8 cellular contexts compared by ENCODE assay signal in the genomic region with DNA sequence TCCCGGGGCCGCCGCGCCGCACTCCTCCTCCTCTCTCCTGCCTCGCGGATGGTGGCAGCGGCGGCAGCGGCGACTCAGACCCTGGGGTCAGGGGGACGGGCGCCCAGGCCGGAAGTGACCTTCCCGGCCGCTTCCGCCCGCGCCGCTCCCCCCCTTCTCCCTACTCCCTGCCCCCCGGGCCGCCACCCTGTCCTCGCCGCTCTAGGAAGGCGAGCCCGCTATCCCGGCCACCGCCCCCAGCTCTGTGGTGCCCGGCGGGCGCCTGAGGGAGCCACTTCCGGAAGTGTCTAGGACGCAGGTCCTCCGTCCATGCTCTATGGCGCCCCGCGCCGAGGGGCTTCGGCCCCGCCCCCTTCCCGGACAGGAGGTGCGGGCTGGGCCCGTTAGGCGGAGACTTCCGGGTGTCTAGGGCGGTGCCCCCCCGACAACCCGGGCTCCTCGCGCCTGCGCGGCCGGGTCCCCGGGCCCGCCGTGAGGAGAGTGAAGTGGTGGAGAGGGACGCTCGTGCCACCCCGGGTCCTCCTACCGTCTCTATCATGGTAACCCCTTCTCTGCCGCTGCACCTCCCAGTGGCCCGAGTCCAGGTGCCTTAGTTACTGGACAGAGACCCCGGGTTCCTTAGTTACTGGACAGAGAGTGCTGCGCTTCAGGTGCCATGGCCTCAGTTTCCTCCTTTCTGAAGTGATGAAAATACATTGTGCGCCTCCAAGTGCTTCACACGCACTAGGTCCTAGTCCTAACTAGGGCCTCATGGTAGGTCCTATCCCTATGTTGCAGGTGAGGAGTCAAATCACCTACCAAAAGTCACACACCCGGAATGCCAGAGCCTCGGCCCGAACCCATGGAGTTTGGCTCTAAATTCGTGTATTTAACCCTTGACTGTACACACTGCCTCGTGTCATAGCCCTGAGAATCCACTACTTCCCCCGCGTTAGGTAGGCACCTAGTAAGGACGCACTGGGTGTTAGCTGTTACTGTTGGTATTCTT. TPM values are rescaled to one million over a fixed set of nuclear protein-coding genes. Genes with fewer than 3 reads are reported as not detected.
DNase-seq lines count a peak whose midpoint lies in the region; ATAC-seq and TF ChIP-seq lines count a peak whose summit lies in the region.

ZNF787 (minus strand) TSS at position 116 of the 988 bp plus-strand sequence. CDS start 18,078 bp downstream, outside the sequence.

- no peaks in the 10 kb centered on the region for H3K9me3 ChIP-seq in OCI-LY3 (ENCODE audit: insufficient read depth, low read length)

- peaks cover 23% of the 10 kb centered on the region for H3K4me1 ChIP-seq in OCI-LY3 (ENCODE audit: low read length)

- peaks cover 18% of the 10 kb centered on the region for H3K36me3 ChIP-seq in OCI-LY3 (replicated peaks; ENCODE audit: low read depth, low read length)

- H3K9ac ChIP-seq in OCI-LY3 (ENCODE audit: low read length) = peak within 1 kb of the TSS; percentile 94

- peaks cover 9% of the 10 kb centered on the region for H3K36me3 Mint-ChIP-seq in endothelial cell (ENCODE audit: low read depth, unreplicated experiment)

- H3K27ac Mint-ChIP-seq in endothelial cell (ENCODE audit: unreplicated experiment) = peak within 1 kb of the TSS; percentile 89

- H2AFZ ChIP-seq in OCI-LY3 (ENCODE audit: low read depth, low read length) = peak within 1 kb of the TSS; percentile 72

- no peaks in the 10 kb centered on the region for H3K9me3 Mint-ChIP-seq in endothelial cell (ENCODE audit: unreplicated experiment)

- peaks cover 14% of the 10 kb centered on the region for H4K20me1 ChIP-seq in OCI-LY3 (ENCODE audit: insufficient read depth, low read length)

- H3K4me1 Mint-ChIP-seq in endothelial cell (ENCODE audit: unreplicated experiment) = peaks cover 22% of the 10 kb centered on the region

- H3K79me2 ChIP-seq in OCI-LY3 (ENCODE audit: low read length) = peaks cover 42% of the 10 kb centered on the region

- peaks cover 16% of the 10 kb centered on the region for H3K27me3 Mint-ChIP-seq in endothelial cell (ENCODE audit: unreplicated experiment)

- TF ChIP-seq CTCF in OCI-LY3 (IDR thresholded peaks at IDR 0.05; ENCODE audit: low read depth, low read length) (no peak), endothelial cell (IDR thresholded peaks at IDR 0.05; ENCODE audit: unreplicated experiment) (no peak)

- H3K4me3 Mint-ChIP-seq in endothelial cell (ENCODE audit: unreplicated experiment) = peak within 1 kb of the TSS; percentile 90

- no peaks in the 10 kb centered on the region for H3K27me3 ChIP-seq in OCI-LY3 (ENCODE audit: low read depth, low read length)

- peak within 1 kb of the TSS; percentile 82 for H3K4me3 ChIP-seq in OCI-LY3 (ENCODE audit: low read length)

- ATAC-seq in GM21515 (IDR thresholded peaks at IDR 0.05; ENCODE audit: unreplicated experiment) = peak; percentile 81

- H3K27ac ChIP-seq in OCI-LY3 (ENCODE audit: low read length) = peak within 1 kb of the TSS; percentile 87

- DNase-seq in D341Med (ENCODE audit: low spot score) = peak; percentile 99
- peak; percentile 99 for DNase-seq in HuH-7 (ENCODE audit: low spot score)
- peak; percentile 98 for DNase-seq in activated CD8-positive, alpha-beta memory T cell treated with anti-CD3 and anti-CD28 coated beads, Interleukin-2, amount 50 U/mL, for 48 hours
- peak; percentile 99 for DNase-seq in endothelial cell (ENCODE audit: low spot score)
- peak; percentile 93 for DNase-seq in middle frontal gyrus (ENCODE audit: extremely low spot score, low spot score)
- DNase-seq in stimulated activated CD8-positive, alpha-beta memory T cell treated with anti-CD3 and anti-CD28 coated beads, Interleukin-2, amount 100 ng/mL, for 48 hours (ENCODE audit: low read depth in 2 of 2) = peak; percentile 97

- H3K4me2 ChIP-seq in OCI-LY3 (ENCODE audit: low read length) = peak within 1 kb of the TSS; percentile 94

RNA-seq across cellular contexts. Expression of gene ZNF787, which starts in this region (rescaled TPM):
- total RNA-seq in endothelial cell (ENCODE audit: unreplicated experiment) = 31.2 TPM

Comparison
In these comparisons a context has a peak if more than half of its experiments do, and no peak if none do; other contexts are left out.
1. Peak in every context shown above with its lines: DNase-seq, ATAC-seq, H3K4me3 ChIP-seq and H3K27ac ChIP-seq.